15 cellular contexts compared by ENCODE assay signal in the genomic region with DNA sequence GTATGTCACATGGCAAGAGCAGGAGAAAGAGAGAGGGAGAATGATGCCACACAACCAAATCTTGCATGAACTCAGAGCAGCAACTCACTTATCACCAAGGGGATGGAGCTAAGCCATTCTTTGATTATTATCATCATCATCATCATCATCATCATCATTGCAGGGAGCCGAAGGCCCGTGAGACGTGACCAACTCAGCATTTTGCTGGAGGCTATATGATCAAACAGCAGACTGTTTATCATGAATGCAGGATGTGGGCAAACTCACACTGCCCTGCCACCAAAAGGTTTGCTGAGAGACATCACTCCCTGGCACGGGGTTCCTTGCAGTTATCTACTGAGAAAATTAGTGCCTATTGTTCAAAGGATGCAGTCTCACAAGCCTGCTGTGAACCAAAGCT. TPM values are rescaled to one million over a fixed set of nuclear protein-coding genes. Genes with fewer than 3 reads are reported as not detected.
A peak's percentile ranks its signal among the peaks of the same experiment; 100 is the strongest.
DNase-seq lines count a peak whose midpoint lies in the region; ATAC-seq and TF ChIP-seq lines count a peak whose summit lies in the region.
"Had no signal": no experiment of that assay in that cellular context is flagged by ENCODE, and none has a peak within 500 bp of the region (broad histone marks: within the 10 kb centered on the region; RNA-seq: fewer than 3 reads in every experiment).

No MANE protein-coding gene starts in this region.

- no CpG with 5 or more reads among the region's 4 CpGs for whole genome bisulfite sequencing in mesendoderm (ENCODE audit: extremely low coverage, insufficient coverage, low lambda C conversion rate)

- no peak overlapping the region for H2BK15ac ChIP-seq in mesendoderm (replicated peaks; ENCODE audit: low read depth)

- TF ChIP-seq CTCF in type B pancreatic cell (conservative IDR thresholded peaks at IDR 0.05), result no peak

- peak; percentile 4 for DNase-seq in activated naive CD4-positive, alpha-beta T cell treated with Interleukin-2 at 50 U/mL for 16 hours
- no peak for DNase-seq in activated naive CD4-positive, alpha-beta T cell (lab: John Stamatoyannopoulos, UW)
- peak; percentile 42 for DNase-seq in HT1080 (ENCODE audit: low read depth)
- DNase-seq in activated CD4-positive, alpha-beta memory T cell treated with anti-CD3 and anti-CD28 coated beads, Interleukin-2, amount 10 ng/mL, durations not matched to agents 7 days and 5 days, result peak; percentile 42
- peak; percentile 91 for DNase-seq in mesendoderm
- no peak for DNase-seq in type B pancreatic cell (ENCODE audit: extremely low spot score, unreplicated experiment)
- DNase-seq: activated CD4-positive, CD25-positive, alpha-beta regulatory T cell; activated T-cell treated with anti-CD3 and anti-CD28 coated beads, Interleukin-2, amount 50 U/mL, for 1 hour; cortex of kidney; MV-4-11; tibial artery had no signal

- H3K23ac ChIP-seq in mesendoderm (ENCODE audit: low read length), result no peak overlapping the region

- H3K79me2 ChIP-seq in mesendoderm (ENCODE audit: control insufficient read depth, insufficient read depth, low read length), result no peaks in the 10 kb centered on the region

- peaks cover 4% of the 10 kb centered on the region for H3K4me1 ChIP-seq in mesendoderm (ENCODE audit: control insufficient read depth, low read depth, low read length)
- H3K4me1 ChIP-seq: gastroesophageal sphincter, tibial artery had no signal

- CTCF ChIA-PET in activated CD4-positive, alpha-beta memory T cell treated with anti-CD3 and anti-CD28 coated beads, Interleukin-2, amount 10 ng/mL, durations not matched to agents 7 days and 5 days (lab: Charles Lee), result interaction anchor here (1.0 kb wide), 1 partner anchor 37 kb away, joined by 3 read pairs; no protein-coding TSS in a partner anchor

- H3K79me1 ChIP-seq in mesendoderm (ENCODE audit: low read length), result no peaks in the 10 kb centered on the region

- no peak overlapping the region for H4K5ac ChIP-seq in mesendoderm (ENCODE audit: low read length)

- no peak overlapping the region for H3K27ac Mint-ChIP-seq in activated CD4-positive, alpha-beta memory T cell treated with anti-CD3 and anti-CD28 coated beads, Interleukin-2, amount 10 ng/mL, durations not matched to agents 7 days and 5 days
- H3K27ac Mint-ChIP-seq in type B pancreatic cell, result no peak overlapping the region

- H3K4me3 ChIP-seq in mesendoderm (ENCODE audit: low read length), result no peak overlapping the region
- H3K4me3 ChIP-seq: gastroesophageal sphincter, skin epidermis, tibial artery had no signal

- H3K27me3 ChIP-seq in mesendoderm (ENCODE audit: insufficient read depth, low read length, poor library complexity), result no peaks in the 10 kb centered on the region
- H3K27me3 ChIP-seq: gastroesophageal sphincter, tibial artery had no signal

- H3K18ac ChIP-seq in mesendoderm (ENCODE audit: low read length), result no peak overlapping the region

- H3K4me3 Mint-ChIP-seq in activated CD4-positive, alpha-beta memory T cell treated with anti-CD3 and anti-CD28 coated beads, Interleukin-2, amount 10 ng/mL, durations not matched to agents 7 days and 5 days, result no peak overlapping the region
- no peak overlapping the region for H3K4me3 Mint-ChIP-seq in type B pancreatic cell

- no peaks in the 10 kb centered on the region for H3K36me3 Mint-ChIP-seq in activated CD4-positive, alpha-beta memory T cell treated with anti-CD3 and anti-CD28 coated beads, Interleukin-2, amount 10 ng/mL, durations not matched to agents 7 days and 5 days (ENCODE audit: low read depth)
- no peaks in the 10 kb centered on the region for H3K36me3 Mint-ChIP-seq in type B pancreatic cell

- H3K4me1 Mint-ChIP-seq in activated CD4-positive, alpha-beta memory T cell treated with anti-CD3 and anti-CD28 coated beads, Interleukin-2, amount 10 ng/mL, durations not matched to agents 7 days and 5 days, result peaks cover 14% of the 10 kb centered on the region
- H3K4me1 Mint-ChIP-seq in type B pancreatic cell (ENCODE audit: unreplicated experiment), result no peaks in the 10 kb centered on the region

- H3K36me3 ChIP-seq in mesendoderm (ENCODE audit: control insufficient read depth, insufficient read depth, low read length), result no peaks in the 10 kb centered on the region
- H3K36me3 ChIP-seq: gastroesophageal sphincter, tibial artery had no signal

- H2BK120ac ChIP-seq in mesendoderm (ENCODE audit: low read depth, low read length), result no peak overlapping the region

- H3K4ac ChIP-seq in mesendoderm (ENCODE audit: low read depth, low read length), result no peak overlapping the region

- no peak overlapping the region for H2AK5ac ChIP-seq in mesendoderm (ENCODE audit: low read length)

- H3K27ac ChIP-seq in mesendoderm (ENCODE audit: low read depth, low read length), result no peak overlapping the region
- H3K27ac ChIP-seq: gastroesophageal sphincter, skin epidermis, tibial artery had no signal

- no peak overlapping the region for H4K8ac ChIP-seq in mesendoderm (ENCODE audit: low read depth, low read length)

- H3K9ac ChIP-seq in mesendoderm (ENCODE audit: low read length), result no peak overlapping the region

- H2BK5ac ChIP-seq in mesendoderm (ENCODE audit: low read length), result peak overlapping the region; percentile 33

- H3K9me3 Mint-ChIP-seq in activated CD4-positive, alpha-beta memory T cell treated with anti-CD3 and anti-CD28 coated beads, Interleukin-2, amount 10 ng/mL, durations not matched to agents 7 days and 5 days, result no peaks in the 10 kb centered on the region
- no peaks in the 10 kb centered on the region for H3K9me3 Mint-ChIP-seq in type B pancreatic cell

- peaks cover 2% of the 10 kb centered on the region for H3K27me3 Mint-ChIP-seq in activated CD4-positive, alpha-beta memory T cell treated with anti-CD3 and anti-CD28 coated beads, Interleukin-2, amount 10 ng/mL, durations not matched to agents 7 days and 5 days
- peaks cover 7% of the 10 kb centered on the region for H3K27me3 Mint-ChIP-seq in type B pancreatic cell

- H3K4me2 ChIP-seq in mesendoderm (ENCODE audit: low read length), result no peak overlapping the region

- H3K56ac ChIP-seq in mesendoderm (ENCODE audit: low read length), result peak overlapping the region; percentile 40

- ATAC-seq in GM18519 (IDR thresholded peaks at IDR 0.05; ENCODE audit: low FRiP score, unreplicated experiment) (no peak), GM18517 (IDR thresholded peaks at IDR 0.05; ENCODE audit: unreplicated experiment) (no peak)
- ATAC-seq: gastroesophageal sphincter had no signal

- POLR2A ChIA-PET in activated CD4-positive, alpha-beta memory T cell treated with anti-CD3 and anti-CD28 coated beads, Interleukin-2, amount 10 ng/mL, durations not matched to agents 7 days and 5 days (lab: Charles Lee), result no interaction called here

RNA-seq across cellular contexts. Expression of a gene that starts 8.6 kb away (rescaled TPM):
- total RNA-seq in HT1080 (2014; rRNA removed; shearing (Covaris generic)), result 2.8 and 4.1 TPM in 2 replicates
- 2.7 and 3.8 TPM in 2 replicates for polyA plus RNA-seq in HT1080 (2015; cell fraction: cytosol; rRNA removed)
- 24.8 and 27.6 TPM in 2 replicates for polyA plus RNA-seq in HT1080 (2015; cell fraction: nucleus; rRNA removed)
- 1 to 10 TPM; 5.3 to 7.2 TPM for total RNA-seq in activated CD4-positive, alpha-beta memory T cell treated with anti-CD3 and anti-CD28 coated beads, Interleukin-2, amount 10 ng/mL, durations not matched to agents 7 days and 5 days
- polyA plus RNA-seq in mesendoderm (2013, experiment 1 of 2), result 1.9 TPM
- polyA plus RNA-seq in mesendoderm (2013, experiment 2 of 2), result 1.8 TPM
- 2.4 and 6.6 TPM in 2 replicates for total RNA-seq in type B pancreatic cell (ENCODE audit: low replicate concordance)

Comparison
In these comparisons a context has a peak if more than half of its experiments do, and no peak if none do; other contexts are left out.
1. DNase-seq: peak in activated naive CD4-positive, alpha-beta T cell treated with Interleukin-2 at 50 U/mL for 16 hours (single experiment), HT1080 (single experiment), activated CD4-positive, alpha-beta memory T cell treated with anti-CD3 and anti-CD28 coated beads, Interleukin-2, amount 10 ng/mL, durations not matched to agents 7 days and 5 days (single experiment) and mesendoderm (single experiment); none in activated naive CD4-positive, alpha-beta T cell (0 of 4) and type B pancreatic cell (single experiment).